Comparison of ENCODE assay signal across 8 cellular contexts in genomic region chrX:83845397-83845796, GRCh38. TPM values are rescaled to one million over a fixed set of nuclear protein-coding genes. Genes with fewer than 3 reads are reported as not detected.
DNase-seq lines count a peak whose midpoint lies in the region; ATAC-seq and TF ChIP-seq lines count a peak whose summit lies in the region.

No MANE protein-coding gene starts in this region.

- H3K36me3 ChIP-seq in NT2/D1 (ENCODE audit: insufficient read depth, insufficient read length, low read length) = no peaks in the 10 kb centered on the region

- no peaks in the 10 kb centered on the region for H3K27me3 Mint-ChIP-seq in endothelial cell (ENCODE audit: unreplicated experiment)
- no peaks in the 10 kb centered on the region for H3K27me3 Mint-ChIP-seq in osteocyte (ENCODE audit: unreplicated experiment)

- no peak overlapping the region for H3K9ac ChIP-seq in NT2/D1 (ENCODE audit: insufficient read length, low read depth)

- H3K9me3 Mint-ChIP-seq in endothelial cell (ENCODE audit: unreplicated experiment) (no peaks in the 10 kb centered on the region), osteocyte (ENCODE audit: unreplicated experiment) (peaks cover 17% of the 10 kb centered on the region)

- peak; percentile 56 for TF ChIP-seq CTCF in endothelial cell (IDR thresholded peaks at IDR 0.05; ENCODE audit: unreplicated experiment)
- TF ChIP-seq CTCF in osteocyte (IDR thresholded peaks at IDR 0.05) = peak; percentile 65

- H3K9me3 ChIP-seq in NT2/D1 (ENCODE audit: insufficient read depth, low read length) = no peaks in the 10 kb centered on the region

- DNase-seq in SIG-M5 treated with dmso at 0.1 percent for 504 hours (lab: John Stamatoyannopoulos, UW; ENCODE audit: unreplicated experiment) (peak; percentile 50), SIG-M5 (lab: John Stamatoyannopoulos, UW) (no peak), NT2/D1 (ENCODE audit: low read depth, low spot score) (peak; percentile 27), endothelial cell (ENCODE audit: low spot score) (peak; percentile 2), osteocyte (ENCODE audit: extremely low spot score, unreplicated experiment) (no peak), mesenteric fat pad (ENCODE audit: low spot score) (no peak)

- H3K4me3 Mint-ChIP-seq in endothelial cell (ENCODE audit: unreplicated experiment) = no peak overlapping the region
- H3K4me3 Mint-ChIP-seq in osteocyte (ENCODE audit: unreplicated experiment) = no peak overlapping the region

- no peaks in the 10 kb centered on the region for H3K4me1 ChIP-seq in NT2/D1 (ENCODE audit: insufficient read depth, insufficient read length)

- no peaks in the 10 kb centered on the region for H3K27me3 ChIP-seq in NT2/D1 (ENCODE audit: insufficient read depth, insufficient read length)

- ATAC-seq in GM21515 (IDR thresholded peaks at IDR 0.05; ENCODE audit: unreplicated experiment) (peak; percentile 78), HG03558 (IDR thresholded peaks at IDR 0.05; ENCODE audit: extremely low read depth, unreplicated experiment) (peak; percentile 98)

- H3K4me3 ChIP-seq in NT2/D1 (ENCODE audit: insufficient read length, low read depth) = no peak overlapping the region

- H3K36me3 Mint-ChIP-seq in endothelial cell (ENCODE audit: low read depth, unreplicated experiment) = no peaks in the 10 kb centered on the region
- no peaks in the 10 kb centered on the region for H3K36me3 Mint-ChIP-seq in osteocyte (ENCODE audit: unreplicated experiment)

- H3K27ac Mint-ChIP-seq in endothelial cell (ENCODE audit: unreplicated experiment) = no peak overlapping the region
- H3K27ac Mint-ChIP-seq in osteocyte (ENCODE audit: unreplicated experiment) = no peak overlapping the region

- H3K4me1 Mint-ChIP-seq in endothelial cell (ENCODE audit: unreplicated experiment) (no peaks in the 10 kb centered on the region), osteocyte (ENCODE audit: unreplicated experiment) (no peaks in the 10 kb centered on the region)

RNA-seq across cellular contexts. Expression of gene CYLC1, which starts 15.5 kb away (rescaled TPM):
- not detected for total RNA-seq in endothelial cell (ENCODE audit: unreplicated experiment)
- total RNA-seq in osteocyte = not detected in 2 replicates
- total RNA-seq in mesenteric fat pad = not detected

Comparison
In these comparisons a context has a peak if more than half of its experiments do, and no peak if none do; other contexts are left out.
1. DNase-seq: peak in SIG-M5 treated with dmso at 0.1 percent for 504 hours (single experiment), NT2/D1 (single experiment) and endothelial cell (single experiment); none in SIG-M5 (single experiment), osteocyte (single experiment) and mesenteric fat pad (single experiment).